ENCODE assay signal across 21 cellular contexts in genomic region chr22:38212442-38212841, GRCh38. TPM values are rescaled to one million over a fixed set of nuclear protein-coding genes. Genes with fewer than 3 reads are reported as not detected.
DNase-seq lines count a peak whose midpoint lies in the region; ATAC-seq and TF ChIP-seq lines count a peak whose summit lies in the region.
"Had no signal": no experiment of that assay in that cellular context is flagged by ENCODE, and none has a peak within 500 bp of the region (broad histone marks: within the 10 kb centered on the region; RNA-seq: fewer than 3 reads in every experiment).

No MANE protein-coding gene starts in this region.

- H3K9ac ChIP-seq in OCI-LY3 (ENCODE audit: low read length) = no peak overlapping the region
- H3K9ac ChIP-seq: KMS-11 had no signal

- peaks cover 31% of the 10 kb centered on the region for H3K4me1 ChIP-seq in OCI-LY3 (ENCODE audit: low read length)
- H3K4me1 ChIP-seq: SJCRH30 had no signal

- H3K4me3 Mint-ChIP-seq in glutamatergic neuron (ENCODE audit: unreplicated experiment) (peak overlapping the region; percentile 38), type B pancreatic cell (peak overlapping the region; percentile 76)

- H3K4me1 Mint-ChIP-seq in glutamatergic neuron (ENCODE audit: low read depth, unreplicated experiment) = peaks cover 9% of the 10 kb centered on the region
- peaks cover 20% of the 10 kb centered on the region for H3K4me1 Mint-ChIP-seq in type B pancreatic cell (ENCODE audit: unreplicated experiment)

- H3K9me3 Mint-ChIP-seq in glutamatergic neuron (ENCODE audit: unreplicated experiment) (peaks cover 15% of the 10 kb centered on the region), type B pancreatic cell (no peaks in the 10 kb centered on the region)

- DNase-seq in NCI-H524 (lab: John Stamatoyannopoulos, UW) (peak; percentile 12 to 54), NCI-H524 treated with DMSO at 0.1 percent for 48 hours (lab: John Stamatoyannopoulos, UW) (no peak), glutamatergic neuron (no peak), type B pancreatic cell (ENCODE audit: extremely low spot score, unreplicated experiment) (no peak), NCI-H345 treated with DMSO at 0.1 percent for 48 hours (lab: John Stamatoyannopoulos, UW; ENCODE audit: unreplicated experiment) (no peak)
- DNase-seq: 8988T; BE2C; CD4-positive, alpha-beta memory T cell; DMS79; NCI-H1436 treated with DMSO at 0.1 percent for 48 hours; NCI-H2029; NCI-H345; NCI-H69; PC-3; RPMI8226; SJCRH30 had no signal

- H3K27me3 Mint-ChIP-seq in glutamatergic neuron (ENCODE audit: unreplicated experiment) (peaks cover 10% of the 10 kb centered on the region), type B pancreatic cell (peaks cover 10% of the 10 kb centered on the region)
- H3K27me3 Mint-ChIP-seq: CD4-positive, alpha-beta memory T cell had no signal

- 0 out of 2 replicates have a peak, but pooled peaks cover 10% of the 10 kb centered on the region for H4K20me1 ChIP-seq in OCI-LY3 (ENCODE audit: insufficient read depth, low read length)

- TF ChIP-seq CTCF in OCI-LY3 (IDR thresholded peaks at IDR 0.05; ENCODE audit: low read depth, low read length) (no peak), glutamatergic neuron (IDR thresholded peaks at IDR 0.05; ENCODE audit: partially characterized antibody, unreplicated experiment) (no peak), type B pancreatic cell (conservative IDR thresholded peaks at IDR 0.05) (no peak)

- peak overlapping the region; percentile 81; the same call in 1 of the 2 replicates for H3K27ac ChIP-seq in OCI-LY3 (ENCODE audit: low read length)
- H3K27ac ChIP-seq: HL-60, KMS-11, SJCRH30 had no signal

- H3K79me2 ChIP-seq in OCI-LY3 (ENCODE audit: low read length) = peaks cover 6% of the 10 kb centered on the region; the same call in 1 of the 2 replicates

- no peaks in the 10 kb centered on the region for H3K27me3 ChIP-seq in OCI-LY3 (ENCODE audit: low read depth, low read length)
- H3K27me3 ChIP-seq: BE2C, SJCRH30 had no signal

- no peak overlapping the region for H2AFZ ChIP-seq in OCI-LY3 (ENCODE audit: low read depth, low read length)

- peaks cover 22% of the 10 kb centered on the region for H3K36me3 ChIP-seq in OCI-LY3 (replicated peaks; ENCODE audit: low read depth, low read length)
- H3K36me3 ChIP-seq: BE2C, SJCRH30 had no signal

- ATAC-seq in GM21737 (IDR thresholded peaks at IDR 0.05; ENCODE audit: unreplicated experiment) (no peak), GM21447 (IDR thresholded peaks at IDR 0.05; ENCODE audit: unreplicated experiment) (no peak)
- ATAC-seq: PC-3 had no signal

- no peak overlapping the region for H3K4me2 ChIP-seq in OCI-LY3 (ENCODE audit: low read length)

- no peaks in the 10 kb centered on the region for H3K9me3 ChIP-seq in OCI-LY3 (ENCODE audit: insufficient read depth, low read length)
- H3K9me3 ChIP-seq: BE2C, SJCRH30 had no signal

- H3K36me3 Mint-ChIP-seq in glutamatergic neuron (ENCODE audit: unreplicated experiment) = peaks cover 4% of the 10 kb centered on the region
- H3K36me3 Mint-ChIP-seq in type B pancreatic cell = peaks cover 24% of the 10 kb centered on the region

- H3K27ac Mint-ChIP-seq in glutamatergic neuron (ENCODE audit: unreplicated experiment) (no peak overlapping the region), type B pancreatic cell (peak overlapping the region; percentile 93)

- H3K4me3 ChIP-seq in OCI-LY3 (ENCODE audit: low read length) = no peak overlapping the region
- H3K4me3 ChIP-seq: SJCRH30 had no signal

RNA-seq across cellular contexts. Expression of gene MAFF, which starts 10.6 kb away (rescaled TPM):
- total RNA-seq in glutamatergic neuron (ENCODE audit: unreplicated experiment) (1.8 TPM), type B pancreatic cell (ENCODE audit: low replicate concordance) (14.6 and 60.9 TPM in 2 replicates)

RNA-seq across cellular contexts. Expression of gene PLA2G6, which starts 30.8 kb away (rescaled TPM):
- total RNA-seq in glutamatergic neuron (ENCODE audit: unreplicated experiment) (42.2 TPM), type B pancreatic cell (ENCODE audit: low replicate concordance) (64.1 and 78.6 TPM in 2 replicates)

Comparison
In these comparisons a context has a peak if more than half of its experiments do, and no peak if none do; other contexts are left out.
1. DNase-seq: peak in NCI-H524 (2 of 2); none in NCI-H524 treated with DMSO at 0.1 percent for 48 hours (single experiment), glutamatergic neuron (single experiment), type B pancreatic cell (single experiment) and NCI-H345 treated with DMSO at 0.1 percent for 48 hours (single experiment).